16 cellular contexts compared by ENCODE assay signal in genomic region chr1:3547055-3548005, GRCh38.
DNase-seq lines count a peak whose midpoint lies in the region; ATAC-seq and TF ChIP-seq lines count a peak whose summit lies in the region.
"Had no signal": no experiment of that assay in that cellular context is flagged by ENCODE, and none has a peak within 500 bp of the region (broad histone marks: within the 10 kb centered on the region; RNA-seq: fewer than 3 reads in every experiment).

No MANE protein-coding gene starts in this region.

- peaks cover 25% of the 10 kb centered on the region for H3K4me1 Mint-ChIP-seq in nephron progenitor cell

- H3K27ac ChIP-seq in caudate nucleus (ENCODE audit: low read depth, low read length) (peak overlapping the region; percentile 13), gastroesophageal sphincter (no peak overlapping the region)
- H3K27ac ChIP-seq: HL-60 had no signal

- peaks cover 0 to 38% (median 0%) of the 10 kb centered on the region in 3 donors for H3K4me1 ChIP-seq in gastroesophageal sphincter
- H3K4me1 ChIP-seq: BE2C had no signal

- in situ Hi-C loops in Caki2 (cut with HindIII; ENCODE audit: low pct_unique_long_range_greater_than_20kb, low sequenced_read_pairs) = loop anchor here (25.0 kb wide), 1 partner anchor 90 kb away; the partner anchor contains the start of gene TPRG1L

- H3K27me3 ChIP-seq in gastroesophageal sphincter = peaks cover 46% of the 10 kb centered on the region
- H3K27me3 ChIP-seq: adrenal gland, BE2C, Peyer's patch had no signal

- TF ChIP-seq EP300 in gastroesophageal sphincter (IDR thresholded peaks at IDR 0.05) = no peak

- no peak overlapping the region for H3K4me3 ChIP-seq in gastroesophageal sphincter
- H3K4me3 ChIP-seq: adrenal gland, Peyer's patch had no signal

- ATAC-seq in HG03159 (IDR thresholded peaks at IDR 0.05; ENCODE audit: unreplicated experiment) = no peak
- ATAC-seq in HG02885 (IDR thresholded peaks at IDR 0.05; ENCODE audit: poor library complexity, unreplicated experiment) = no peak
- no peak for ATAC-seq in gastroesophageal sphincter
- ATAC-seq: activated T-cell treated with anti-CD3 and anti-CD28 coated beads, Interleukin-2, amount 50 U/mL, for 4 hours had no signal

- DNase-seq in Caki2 (ENCODE audit: low read depth) = peak; percentile 16
- peak; percentile 37 for DNase-seq in M059J (ENCODE audit: low read depth)
- DNase-seq in caudate nucleus (lab: John Stamatoyannopoulos, UW) = no peak
- DNase-seq in nephron progenitor cell = peak; percentile 46
- no peak for DNase-seq in NCI-H1930 (lab: John Stamatoyannopoulos, UW)
- DNase-seq: activated CD4-positive, alpha-beta T cell treated with anti-CD3 and anti-CD28 coated beads for 48 hours; activated T-cell treated with anti-CD3 and anti-CD28 coated beads, Interleukin-2, amount 50 U/mL, for 4 hours; BE2C; dermis blood vessel endothelial cell; Peyer's patch had no signal

- no peaks in the 10 kb centered on the region for H3K36me3 ChIP-seq in gastroesophageal sphincter
- H3K36me3 ChIP-seq: adrenal gland, BE2C, Peyer's patch had no signal

- no peak overlapping the region for H3K27ac Mint-ChIP-seq in nephron progenitor cell
- H3K27ac Mint-ChIP-seq: T-helper 1 cell treated with Interleukin-12 subunit alpha and Interleukin-12 subunit beta and Interleukin-4 antibody, amounts not matched to agents 30 μg/mL and 1 μg/mL, for 36 hours had no signal

- no peaks in the 10 kb centered on the region for H3K9me3 ChIP-seq in gastroesophageal sphincter
- H3K9me3 ChIP-seq: adrenal gland, BE2C, Peyer's patch had no signal

- WGBS in gastroesophageal sphincter (ENCODE audit: low coverage in 1 of 2), 2 donors = no CpG with 5 or more reads among the region's 38 CpGs

- no peaks in the 10 kb centered on the region for H3K36me3 Mint-ChIP-seq in nephron progenitor cell (ENCODE audit: low read depth)

- no peak overlapping the region for H3K4me3 Mint-ChIP-seq in nephron progenitor cell
- H3K4me3 Mint-ChIP-seq: activated T-cell treated with anti-CD3 and anti-CD28 coated beads, Interleukin-2, amount 50 U/mL, for 4 hours; T-helper 1 cell treated with Interleukin-12 subunit alpha and Interleukin-12 subunit beta and Interleukin-4 antibody, amounts not matched to agents 30 μg/mL and 1 μg/mL, for 36 hours had no signal

- no peaks in the 10 kb centered on the region for H3K9me3 Mint-ChIP-seq in nephron progenitor cell
- H3K9me3 Mint-ChIP-seq: activated T-cell treated with anti-CD3 and anti-CD28 coated beads, Interleukin-2, amount 50 U/mL, for 4 hours; T-helper 1 cell treated with Interleukin-12 subunit alpha and Interleukin-12 subunit beta and Interleukin-4 antibody, amounts not matched to agents 30 μg/mL and 1 μg/mL, for 36 hours had no signal

- TF ChIP-seq CTCF in nephron progenitor cell (IDR thresholded peaks at IDR 0.05) = no peak
- TF ChIP-seq CTCF in gastroesophageal sphincter (IDR thresholded peaks at IDR 0.05) = no peak

- no peak for TF ChIP-seq POLR2A in gastroesophageal sphincter (IDR thresholded peaks at IDR 0.05)

- no peaks in the 10 kb centered on the region for H3K27me3 Mint-ChIP-seq in nephron progenitor cell (ENCODE audit: low read depth, poor library complexity)

Comparison
In these comparisons a context has a peak if more than half of its experiments do, and no peak if none do; other contexts are left out.
1. DNase-seq: peak in Caki2 (single experiment), M059J (single experiment) and nephron progenitor cell (single experiment); none in caudate nucleus (0 of 61) and NCI-H1930 (0 of 2).